Comparison of ENCODE assay signal across 14 cellular contexts in genomic region chr6:88220493-88220892, GRCh38. TPM values are rescaled to one million over a fixed set of nuclear protein-coding genes. Genes with fewer than 3 reads are reported as not detected.
A peak's percentile ranks its signal among the peaks of the same experiment; 100 is the strongest.
DNase-seq lines count a peak whose midpoint lies in the region; ATAC-seq, FAIRE-seq and TF ChIP-seq lines count a peak whose summit lies in the region.
"Had no signal": no experiment of that assay in that cellular context is flagged by ENCODE, and none has a peak within 500 bp of the region (broad histone marks: within the 10 kb centered on the region; RNA-seq: fewer than 3 reads in every experiment).

No MANE protein-coding gene starts in this region.

- DNase-seq in NCI-H2171 treated with DMSO at 0.1 percent for 48 hours (lab: John Stamatoyannopoulos, UW) (peak; percentile 19), NCI-H2171 (lab: John Stamatoyannopoulos, UW) (no peak), NAMALWA (ENCODE audit: low spot score) (peak; percentile 40), astrocyte of the cerebellum (ENCODE audit: low read depth) (peak; percentile 11), lung microvascular endothelial cell (ENCODE audit: low read depth in 2 of 2) (peak; percentile 18 to 37), AG08396 (ENCODE audit: low spot score) (no peak), D721Med (ENCODE audit: insufficient read length, low spot score) (no peak)
- DNase-seq: hypothalamus, natural killer cell, NCI-H524 treated with DMSO at 0.1 percent for 48 hours had no signal

- no peak for FAIRE-seq in D721Med (lab: Jason Lieb, UNC)
- FAIRE-seq: colon, TTC549 had no signal

- in situ Hi-C loops in astrocyte of the cerebellum (cut with HindIII; ENCODE audit: low sequenced_read_pairs), result no loop called here

- no peak overlapping the region for H3K4me3 ChIP-seq in astrocyte of the cerebellum (ENCODE audit: low read depth, low read length)

- TF ChIP-seq CTCF in astrocyte of the cerebellum (IDR thresholded peaks at IDR 0.05; ENCODE audit: low read depth, low read length, missing control alignments), result no peak
- no peak for TF ChIP-seq CTCF in D721Med (IDR thresholded peaks at IDR 0.05; ENCODE audit: insufficient read depth, missing control alignments)

- ATAC-seq in GM19023 (IDR thresholded peaks at IDR 0.05; ENCODE audit: unreplicated experiment), result no peak
- ATAC-seq: natural killer cell; stimulated activated memory B cell treated with anti-CD40 and anti-IgM and Interleukin-4, amounts not matched to agents 10 μg/mL and 1 μg/mL and 100 μg/mL, for 72 hours had no signal

RNA-seq across cellular contexts. Expression of gene CNR1, which starts 54.3 kb away (rescaled TPM):
- total RNA-seq in lung microvascular endothelial cell, result under 0.01 TPM in 2 replicates
- total RNA-seq: natural killer cell had no signal

Comparison
In these comparisons a context has a peak if more than half of its experiments do, and no peak if none do; other contexts are left out.
1. DNase-seq: peak in NCI-H2171 treated with DMSO at 0.1 percent for 48 hours (single experiment), NAMALWA (single experiment), astrocyte of the cerebellum (single experiment) and lung microvascular endothelial cell (2 of 2); none in NCI-H2171 (single experiment), AG08396 (single experiment) and D721Med (single experiment).